ENCODE assay signal across 8 cellular contexts in the genomic region with DNA sequence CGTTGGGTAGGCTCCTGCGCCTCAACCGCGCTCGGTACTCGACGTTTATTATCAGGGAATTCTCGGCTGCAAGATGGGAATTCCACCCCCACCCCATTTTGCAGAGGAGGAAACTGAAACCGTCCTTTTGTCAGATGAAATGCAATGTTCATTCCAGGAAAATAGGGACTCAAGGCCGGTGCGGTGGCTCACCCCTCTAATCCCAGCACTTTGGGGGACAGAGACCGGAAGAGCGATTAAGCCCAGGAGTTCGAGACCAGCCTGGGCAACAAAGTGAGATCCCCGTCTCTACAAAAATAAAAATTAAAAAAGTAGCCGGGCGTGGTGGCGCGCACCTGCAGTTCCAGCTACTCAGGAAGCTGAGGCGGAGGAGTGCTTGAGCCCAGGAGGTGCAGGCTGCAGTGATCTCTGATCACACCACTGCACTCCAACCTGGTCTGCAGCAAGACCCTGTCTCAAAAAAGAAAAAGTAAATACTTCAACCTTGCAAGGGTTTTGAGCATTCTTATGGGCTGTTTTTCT. TPM values are rescaled to one million over a fixed set of nuclear protein-coding genes. Genes with fewer than 3 reads are reported as not detected.
DNase-seq lines count a peak whose midpoint lies in the region; ATAC-seq and TF ChIP-seq lines count a peak whose summit lies in the region.

No MANE protein-coding gene starts in this region.

- TF ChIP-seq CTCF in GM12865 (IDR thresholded peaks at IDR 0.05; ENCODE audit: insufficient read depth, low read depth, low read length, missing control alignments) (no peak), RWPE2 (IDR thresholded peaks at IDR 0.05; ENCODE audit: poor library complexity, severe bottlenecking) (no peak), esophagus muscularis mucosa (IDR thresholded peaks at IDR 0.05) (no peak), psoas muscle (IDR thresholded peaks at IDR 0.05) (no peak)

- H3K4me1 ChIP-seq in RWPE2 (ENCODE audit: insufficient read depth, poor library complexity, severe bottlenecking) = no peaks in the 10 kb centered on the region
- H3K4me1 ChIP-seq in esophagus muscularis mucosa = peaks cover 15 to 35% (median 26%) of the 10 kb centered on the region in 4 donors
- H3K4me1 ChIP-seq in psoas muscle = peaks cover 17% of the 10 kb centered on the region

- no peak for TF ChIP-seq EP300 in esophagus muscularis mucosa (IDR thresholded peaks at IDR 0.05)

- intact Hi-C loops in esophagus muscularis mucosa (cut with DNase I) (loop anchor here (5.0 kb wide), 1 partner anchor 37 kb away; no protein-coding TSS in a partner anchor), psoas muscle (cut with DNase I) (loop anchor here in 1 of 2 donors (5.0 kb wide), 1 partner anchor 48 kb away; no protein-coding TSS in a partner anchor)

- 22% methylated on average over 12 of the region's 20 CpGs for WGBS in esophagus muscularis mucosa
- WGBS in psoas muscle, 3 donors = 15 to 16% (median 16%) methylated on average over 20 of the region's 20 CpGs

- H3K27ac ChIP-seq in RWPE2 (ENCODE audit: poor library complexity, severe bottlenecking) (peak overlapping the region; percentile 53), esophagus muscularis mucosa (replicated peaks in 1 of 4) (peak overlapping the region; percentile 85 to 94 (median 92)), psoas muscle (peak overlapping the region; percentile 88)

- H3K4me3 ChIP-seq in GM12865 (ENCODE audit: low read depth, low read length) (peak overlapping the region; percentile 84), RWPE2 (ENCODE audit: severe bottlenecking) (peak overlapping the region; percentile 84), esophagus muscularis mucosa (peak overlapping the region; percentile 69 to 80 (median 72)), psoas muscle (peak overlapping the region; percentile 89)

- no peak for TF ChIP-seq POLR2A in esophagus muscularis mucosa (IDR thresholded peaks at IDR 0.05; ENCODE audit: low read depth)

- ATAC-seq in RWPE2 (ENCODE audit: low read depth) (no peak), psoas muscle (no peak), HG03108 (IDR thresholded peaks at IDR 0.05; ENCODE audit: unreplicated experiment) (no peak), HG03432 (IDR thresholded peaks at IDR 0.05; ENCODE audit: unreplicated experiment) (no peak)

- DNase-seq in GM12865 (ENCODE audit: low read depth) (peak; percentile 76), RWPE2 (ENCODE audit: low spot score) (no peak), esophagus muscularis mucosa (ENCODE audit: extremely low spot score) (no peak), psoas muscle (no peak), iPS-NIHi11 (ENCODE audit: low spot score) (no peak), NCI-H1417 (lab: John Stamatoyannopoulos, UW) (no peak)

- H3K27me3 ChIP-seq in RWPE2 (ENCODE audit: insufficient read depth, poor library complexity, severe bottlenecking) = no peaks in the 10 kb centered on the region
- H3K27me3 ChIP-seq in esophagus muscularis mucosa = no peaks in the 10 kb centered on the region
- no peaks in the 10 kb centered on the region for H3K27me3 ChIP-seq in psoas muscle (ENCODE audit: insufficient read depth in 3 of 3, low read length in 2 of 3)

- H3K9me3 ChIP-seq in RWPE2 (ENCODE audit: severe bottlenecking) (no peaks in the 10 kb centered on the region), esophagus muscularis mucosa (no peaks in the 10 kb centered on the region), psoas muscle (no peaks in the 10 kb centered on the region)

- H3K36me3 ChIP-seq in RWPE2 (ENCODE audit: low read depth) = peaks cover 23% of the 10 kb centered on the region
- H3K36me3 ChIP-seq in esophagus muscularis mucosa = peaks cover 0 to 20% (median 16%) of the 10 kb centered on the region in 4 donors
- H3K36me3 ChIP-seq in psoas muscle (ENCODE audit: insufficient read depth in 1 of 2, low read depth in 1 of 2) = peaks cover under 1 to 20% of the 10 kb centered on the region in 2 donors

RNA-seq across cellular contexts. Expression of a gene that starts 0.7 kb away (rescaled TPM):
- total RNA-seq in esophagus muscularis mucosa (10 to 100 TPM in 3 of 4 donors, 1 to 10 TPM in 1; 7.5 to 18.7 (median 14.9) TPM), psoas muscle (10 to 100 TPM; 13.7 to 19.8 (median 18.1) TPM)
- polyA plus RNA-seq in psoas muscle = 10 to 100 TPM; 20.7 to 25.8 (median 24.1) TPM

RNA-seq across cellular contexts. Expression of a gene that starts 34.3 kb away (rescaled TPM):
- 10 to 100 TPM; 25.5 to 44.3 (median 37.1) TPM for total RNA-seq in esophagus muscularis mucosa
- 1 to 10 TPM; 2.2 to 4.3 (median 3.3) TPM for total RNA-seq in psoas muscle
- polyA plus RNA-seq in psoas muscle = 1 to 10 TPM; 1.5 to 1.8 (median 1.6) TPM

RNA-seq across cellular contexts. Expression of a gene that starts 45.1 kb away (rescaled TPM):
- total RNA-seq in esophagus muscularis mucosa = 10 to 100 TPM in 1 of 4 donors, 1 to 10 TPM in 3; 3.1 to 11.8 (median 5.7) TPM
- 1 to 10 TPM; 1.9 to 3.3 (median 2.7) TPM for total RNA-seq in psoas muscle
- 1 to 10 TPM; 1.2 to 3.4 (median 2.9) TPM for polyA plus RNA-seq in psoas muscle

Comparison
In these comparisons a context has a peak if more than half of its experiments do, and no peak if none do; other contexts are left out.
1. RNA of a gene that starts 34.3 kb away (total RNA-seq): 25.5 to 44.3 TPM in esophagus muscularis mucosa; 2.2 to 4.3 TPM in psoas muscle; every median in the first group is over 4 times any median in the second.
2. Peak in every context shown above with its lines, with median percentiles within 50 percentile points of each other: H3K4me3 ChIP-seq and H3K27ac ChIP-seq.